22 cellular contexts compared by ENCODE assay signal in the genomic region with DNA sequence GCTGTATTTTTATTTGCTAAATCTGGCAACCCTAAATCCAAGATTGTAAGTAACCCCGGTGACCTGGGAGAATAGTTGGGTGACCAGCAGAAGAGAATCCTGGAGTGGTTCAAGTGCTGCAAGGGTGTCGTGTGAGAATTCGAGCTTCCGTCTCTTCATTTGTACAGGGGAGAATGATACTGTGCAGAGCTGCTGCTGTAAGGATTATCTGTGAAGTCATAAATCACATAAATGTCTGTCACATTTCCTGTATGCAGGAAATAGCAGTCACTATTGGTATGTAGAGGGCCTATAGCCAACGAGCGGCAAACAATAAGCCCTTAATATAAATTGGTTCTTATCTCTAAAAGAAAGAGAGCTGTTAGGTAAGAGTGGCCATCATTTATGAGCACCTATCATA.
"Had no signal": no experiment of that assay in that cellular context is flagged by ENCODE, and none has a peak within 500 bp of the region (broad histone marks: within the 10 kb centered on the region; RNA-seq: fewer than 3 reads in every experiment).

No MANE protein-coding gene starts in this region.

- H3K9me3 ChIP-seq: SJSA1, SK-N-SH had no signal

- DNase-seq: KBM-7, MV-4-11, NCI-H1048, NCI-H1105, NCI-H1417, NCI-H1436 treated with DMSO at 0.1 percent for 48 hours, NCI-H1694, NCI-H187 treated with DMSO at 0.1 percent for 48 hours, NCI-H2029 treated with DMSO at 0.1 percent for 48 hours, NCI-H2171 treated with DMSO at 0.1 percent for 48 hours, NCI-H345, NCI-H446 treated with DMSO at 0.1 percent for 48 hours, NCI-H510A treated with DMSO at 0.1 percent for 48 hours, NCI-H526, Right ventricle myocardium superior, RPMI8226, SIG-M5, SK-N-SH, SW 1271 had no signal

- H3K4me3 ChIP-seq: SJSA1 had no signal

- H3K4me1 Mint-ChIP-seq: IgD-negative memory B cell had no signal

- H3K36me3 ChIP-seq: SJSA1 had no signal

- H3K4me3 Mint-ChIP-seq: IgD-negative memory B cell had no signal

- H3K9me2 ChIP-seq: SK-N-SH had no signal

- H3K4me1 ChIP-seq: SJSA1 had no signal

- H3K9ac ChIP-seq: SK-N-SH had no signal

- H3K27ac ChIP-seq: HL-60, SJSA1 had no signal

- H3K4me2 ChIP-seq: SK-N-SH had no signal
